9 cellular contexts compared by ENCODE assay signal in genomic region chr6:73388433-73388799, GRCh38. TPM values are rescaled to one million over a fixed set of nuclear protein-coding genes. Genes with fewer than 3 reads are reported as not detected.
DNase-seq lines count a peak whose midpoint lies in the region; ATAC-seq and TF ChIP-seq lines count a peak whose summit lies in the region.
"Had no signal": no experiment of that assay in that cellular context is flagged by ENCODE, and none has a peak within 500 bp of the region (broad histone marks: within the 10 kb centered on the region; RNA-seq: fewer than 3 reads in every experiment).

No MANE protein-coding gene starts in this region.

- peak; percentile 24 for ATAC-seq in GM18508 (IDR thresholded peaks at IDR 0.05; ENCODE audit: insufficient read depth, unreplicated experiment)
- ATAC-seq in HG02642 (IDR thresholded peaks at IDR 0.05; ENCODE audit: poor library complexity, unreplicated experiment), result peak; percentile 25

- no peaks in the 10 kb centered on the region; the same call in 1 of the 2 replicates for H3K27me3 ChIP-seq in iPS-20b (ENCODE audit: insufficient read depth, low read length)
- peaks cover 3% of the 10 kb centered on the region for H3K27me3 ChIP-seq in thymus (ENCODE audit: control insufficient read depth, insufficient read depth)

- no peak overlapping the region for H3K27ac ChIP-seq in iPS-20b (ENCODE audit: low read length)
- no peak overlapping the region for H3K27ac ChIP-seq in thymus (ENCODE audit: low read depth)

- peak overlapping the region; percentile 69 for H3K4me3 ChIP-seq in WI38 (ENCODE audit: low read depth, low read length)
- peak overlapping the region; percentile 77 for H3K4me3 ChIP-seq in iPS-20b (ENCODE audit: low read length)
- H3K4me3 ChIP-seq in thymus (ENCODE audit: low read length), result peak overlapping the region; percentile 56

- no peak for DNase-seq in amniotic stem cell (lab: John Stamatoyannopoulos, UW)
- DNase-seq in germinal center (ENCODE audit: low spot score), result no peak
- no peak for DNase-seq in HT-29 (ENCODE audit: low spot score)

- peaks cover 4% of the 10 kb centered on the region for H3K4me1 ChIP-seq in iPS-20b (ENCODE audit: insufficient read depth, low read length)
- H3K4me1 ChIP-seq in thymus (ENCODE audit: control insufficient read depth, insufficient read depth, low read length), result no peaks in the 10 kb centered on the region

- no peaks in the 10 kb centered on the region for H3K9me3 ChIP-seq in iPS-20b (ENCODE audit: insufficient read depth, low read depth, low read length)
- H3K9me3 ChIP-seq in thymus (ENCODE audit: control insufficient read depth), result no peaks in the 10 kb centered on the region

- no peaks in the 10 kb centered on the region for H3K36me3 ChIP-seq in iPS-20b (ENCODE audit: insufficient read depth, low read depth, low read length)
- H3K36me3 ChIP-seq in thymus (ENCODE audit: control insufficient read depth, insufficient read depth), result no peaks in the 10 kb centered on the region

- WGBS in thymus, result 52% methylated on average over 4 of the region's 4 CpGs

- no peak for TF ChIP-seq CTCF in WI38 (IDR thresholded peaks at IDR 0.05; ENCODE audit: low read depth, low read length)

- H3K9ac ChIP-seq in iPS-20b (ENCODE audit: low read depth, low read length), result peak overlapping the region; percentile 82; the same call in 1 of the 2 replicates

RNA-seq across cellular contexts. Expression of gene DDX43, which starts 6.2 kb away (rescaled TPM):
- 0.66 TPM for polyA plus RNA-seq in thymus
- not detected in 2 replicates for total RNA-seq in HT-29 (2014; rRNA removed; shearing (Covaris generic))
- total RNA-seq: SK-MEL-5 had no signal

RNA-seq across cellular contexts. Expression of gene OOEP, which starts 18.7 kb away (rescaled TPM):
- 0.23 TPM for polyA plus RNA-seq in thymus
- not detected in 2 replicates for total RNA-seq in HT-29 (2014; rRNA removed; shearing (Covaris generic))
- total RNA-seq: SK-MEL-5 had no signal

RNA-seq across cellular contexts. Expression of gene KHDC3L, which starts 26.0 kb away (rescaled TPM):
- polyA plus RNA-seq in thymus, result 0.68 TPM
- total RNA-seq in HT-29 (2014; rRNA removed; shearing (Covaris generic)), result not detected in 2 replicates
- total RNA-seq: SK-MEL-5 had no signal

RNA-seq across cellular contexts. Expression of gene DPPA5, which starts 34.3 kb away (rescaled TPM):
- 0.39 TPM for polyA plus RNA-seq in thymus
- total RNA-seq in HT-29 (2014; rRNA removed; shearing (Covaris generic)), result not detected in 2 replicates
- total RNA-seq: SK-MEL-5 had no signal
